In genomic region chr17:46940692-46941404, GRCh38 we compare ENCODE assay signal across 8 cellular contexts. TPM values are rescaled to one million over a fixed set of nuclear protein-coding genes. Genes with fewer than 3 reads are reported as not detected.
DNase-seq lines count a peak whose midpoint lies in the region; ATAC-seq and TF ChIP-seq lines count a peak whose summit lies in the region.

No MANE protein-coding gene starts in this region.

- H3K4me2 ChIP-seq in MM.1S (ENCODE audit: low read depth, low read length) (no peak overlapping the region), parathyroid adenoma (ENCODE audit: low read length) (no peak overlapping the region)

- H3F3A ChIP-seq in MM.1S (ENCODE audit: insufficient read depth, low read length): 0 out of 2 replicates have a peak, but pooled peaks cover 12% of the 10 kb centered on the region

- H3K27ac ChIP-seq in MM.1S (ENCODE audit: low read length) (no peak overlapping the region), foreskin keratinocyte (no peak overlapping the region), parathyroid adenoma (no peak overlapping the region)

- no peaks in the 10 kb centered on the region for H3K9me2 ChIP-seq in MM.1S (replicated peaks; ENCODE audit: insufficient read depth, low read length)

- POLR2A ChIA-PET in AG04449 (lab: Yijun Ruan, JAX): interaction anchor here (1.0 kb wide), 1 partner anchor 12 kb away, joined by 3 read pairs; no protein-coding TSS in a partner anchor

- CTCF ChIA-PET in AG04449 (lab: Yijun Ruan, JAX): interaction anchor here (1.0 to 6.2 kb wide), 24 partner anchors 7 to 374 kb away, joined by 3 to 94 read pairs (median 11); partner anchors contain the start of gene WNT9B

- H3K9ac ChIP-seq in MM.1S (ENCODE audit: low read length) (no peak overlapping the region), parathyroid adenoma (no peak overlapping the region)

- ATAC-seq in GM18867 (IDR thresholded peaks at IDR 0.05; ENCODE audit: unreplicated experiment) (peak; percentile 55), foreskin keratinocyte (peak; percentile 75)

- DNase-seq in AG04449 (ENCODE audit: low read depth, low spot score) (no peak), MM.1S (peak; percentile 70), SHP77 treated with DMSO at 0.1 percent for 48 hours (lab: John Stamatoyannopoulos, UW) (peak; percentile 72), foreskin keratinocyte (peak in 1 of 2 donors; percentile 44), ureter (ENCODE audit: low spot score) (peak; percentile 73)
- DNase-seq in activated effector memory CD4-positive, alpha-beta T cell treated with Interleukin-2 at 50 U/mL for 16 hours: peak; percentile 38

- H3K79me2 ChIP-seq in MM.1S (ENCODE audit: low read length) (no peaks in the 10 kb centered on the region), parathyroid adenoma (peaks cover 3% of the 10 kb centered on the region)

- H3K4me1 ChIP-seq in MM.1S (ENCODE audit: low read length): no peaks in the 10 kb centered on the region
- no peaks in the 10 kb centered on the region for H3K4me1 ChIP-seq in foreskin keratinocyte
- H3K4me1 ChIP-seq in parathyroid adenoma: peaks cover 6% of the 10 kb centered on the region

- peaks cover 7% of the 10 kb centered on the region; the same call in 1 of the 2 replicates for H3K36me3 ChIP-seq in MM.1S (replicated peaks; ENCODE audit: insufficient read depth, low read length)
- H3K36me3 ChIP-seq in parathyroid adenoma (ENCODE audit: control insufficient read depth, insufficient read depth, low read length): no peaks in the 10 kb centered on the region

- H3K27me3 ChIP-seq in MM.1S (replicated peaks; ENCODE audit: insufficient read depth, low read length): no peaks in the 10 kb centered on the region
- peaks cover 25% of the 10 kb centered on the region for H3K27me3 ChIP-seq in foreskin keratinocyte
- H3K27me3 ChIP-seq in parathyroid adenoma (ENCODE audit: control insufficient read depth, insufficient read depth, low read length): no peaks in the 10 kb centered on the region

- TF ChIP-seq CTCF in AG04449 (IDR thresholded peaks at IDR 0.05; ENCODE audit: insufficient read depth, low read length, missing control alignments) (peak; percentile 96), MM.1S (IDR thresholded peaks at IDR 0.05; ENCODE audit: low read length) (peak; percentile 78), foreskin keratinocyte (conservative IDR thresholded peaks at IDR 0.05) (peak; percentile 91), parathyroid adenoma (IDR thresholded peaks at IDR 0.05) (peak; percentile 70)

- H4K20me1 ChIP-seq in MM.1S (ENCODE audit: insufficient read depth, low read length): no peaks in the 10 kb centered on the region

- H2AFZ ChIP-seq in MM.1S (ENCODE audit: low read length): no peak overlapping the region
- H2AFZ ChIP-seq in parathyroid adenoma: no peak overlapping the region

- H3K4me3 ChIP-seq in AG04449 (ENCODE audit: low read depth, low read length) (no peak overlapping the region), MM.1S (ENCODE audit: low read length) (no peak overlapping the region), parathyroid adenoma (ENCODE audit: low read depth, low read length) (no peak overlapping the region)

- H3K9me3 ChIP-seq in MM.1S (replicated peaks; ENCODE audit: insufficient read depth, low read length) (no peaks in the 10 kb centered on the region), parathyroid adenoma (ENCODE audit: control insufficient read depth, low read length) (no peaks in the 10 kb centered on the region)

RNA-seq across cellular contexts. Expression of gene GOSR2, which starts 17.9 kb away (rescaled TPM):
- total RNA-seq in foreskin keratinocyte (34.6 and 41.1 TPM in 2 replicates), ureter (66.1 TPM)
- 34.3 and 38.4 TPM in 2 replicates for polyA plus RNA-seq in foreskin keratinocyte

RNA-seq across cellular contexts. Expression of gene RPRML, which starts 38.2 kb away (rescaled TPM):
- total RNA-seq in foreskin keratinocyte (not detected in 2 replicates), ureter (not detected)
- not detected in 2 replicates for polyA plus RNA-seq in foreskin keratinocyte
